In genomic region chr3:170657312-170657711, GRCh38 we compare ENCODE assay signal across 9 cellular contexts.
"Had no signal": no experiment of that assay in that cellular context is flagged by ENCODE, and none has a peak within 500 bp of the region (broad histone marks: within the 10 kb centered on the region; RNA-seq: fewer than 3 reads in every experiment).

No MANE protein-coding gene starts in this region.

- H2AFZ ChIP-seq: GM23338 had no signal

- DNase-seq: H9, HCEC 1CT, IMR-90, KG1 had no signal

- FAIRE-seq: H1, H54, HTR-8/SVneo had no signal

- H3K4me2 ChIP-seq: GM23338 had no signal

- ATAC-seq: GM23338 had no signal

- H3K4me3 ChIP-seq: GM23338, K562 had no signal
